14 cellular contexts compared by ENCODE assay signal in the genomic region with DNA sequence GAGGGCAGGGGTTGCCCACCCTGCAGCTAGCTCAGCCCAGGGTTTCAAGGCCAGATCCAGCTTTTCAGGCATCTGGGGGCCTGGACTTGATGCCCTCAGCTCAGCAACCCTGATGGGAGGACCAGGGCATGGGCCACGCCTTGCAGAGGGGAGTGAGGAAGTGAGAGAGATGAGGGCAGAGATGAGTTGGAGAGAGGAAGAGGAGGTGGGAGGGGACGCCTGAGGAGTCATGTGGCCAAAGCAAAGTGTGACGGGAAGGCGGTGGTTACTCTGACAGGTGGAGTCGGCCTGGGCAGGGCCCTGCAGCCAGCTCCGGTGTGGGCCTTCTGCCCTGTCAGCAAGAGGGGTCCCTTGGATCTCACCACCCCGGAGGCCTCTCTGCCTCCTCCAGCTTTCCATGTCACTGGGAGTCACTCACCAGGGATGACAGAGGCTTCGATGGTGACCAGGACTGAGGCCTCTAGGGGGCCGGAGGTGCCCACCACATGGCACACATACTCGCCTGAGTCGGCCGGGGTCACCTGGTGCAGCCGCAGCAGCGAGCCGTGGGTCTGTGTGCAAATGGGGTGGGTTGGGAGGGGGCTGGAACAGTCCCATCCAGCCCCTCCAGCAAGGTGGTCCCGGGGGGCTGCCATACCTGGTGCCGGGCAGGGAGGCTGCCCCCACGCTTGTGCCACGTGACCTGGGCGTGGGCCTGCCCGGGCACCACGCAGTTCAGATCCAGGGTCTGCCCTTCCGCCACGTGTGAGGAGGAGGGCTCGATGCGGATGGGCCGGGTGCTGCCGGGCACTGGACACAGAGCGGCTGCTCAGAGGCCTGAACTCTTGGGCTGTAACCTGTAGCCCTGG. TPM values are rescaled to one million over a fixed set of nuclear protein-coding genes. Genes with fewer than 3 reads are reported as not detected.
DNase-seq lines count a peak whose midpoint lies in the region; ATAC-seq and TF ChIP-seq lines count a peak whose summit lies in the region.
"Had no signal": no experiment of that assay in that cellular context is flagged by ENCODE, and none has a peak within 500 bp of the region (broad histone marks: within the 10 kb centered on the region; RNA-seq: fewer than 3 reads in every experiment).

No MANE protein-coding gene starts in this region.

- no peaks in the 10 kb centered on the region for H3K27me3 Mint-ChIP-seq in activated CD4-positive, alpha-beta T cell treated with anti-CD3 and anti-CD28 coated beads, Interleukin-2, amount 10 ng/mL, durations not matched to agents 7 days and 5 days
- no peaks in the 10 kb centered on the region for H3K27me3 Mint-ChIP-seq in naive thymus-derived CD4-positive, alpha-beta T cell

- TF ChIP-seq CTCF in OCI-LY7 (conservative IDR thresholded peaks at IDR 0.05; ENCODE audit: low read length): no peak

- H3K4me2 ChIP-seq in OCI-LY7 (ENCODE audit: low read length): no peak overlapping the region

- DNase-seq in activated CD4-positive, alpha-beta T cell treated with anti-CD3 and anti-CD28 coated beads, Interleukin-2, amount 10 ng/mL, durations not matched to agents 7 days and 5 days: no peak
- DNase-seq in activated CD4-positive, alpha-beta T cell treated with anti-CD3 and anti-CD28 coated beads for 48 hours: no peak
- DNase-seq in OCI-LY7 (ENCODE audit: low spot score) (peak; percentile 63), ecto neural progenitor cell (ENCODE audit: low spot score) (no peak), GOT3 (lab: John Stamatoyannopoulos, UW) (no peak)
- no peak for DNase-seq in naive thymus-derived CD4-positive, alpha-beta T cell
- DNase-seq in stimulated activated naive CD8-positive, alpha-beta T cell treated with anti-CD3 and anti-CD28 coated beads, Interleukin-15, Interleukin-2, amounts not matched to agents 100 U/mL and 50 U/mL, for 24 hours: no peak
- DNase-seq: NCI-H1436; NK-92 treated with Interleukin-12 subunit alpha and Interleukin-12 subunit beta, amount 100 ng/mL, for 24 hours; stimulated activated CD4-positive, alpha-beta T cell treated with anti-CD3 and anti-CD28 coated beads, Interleukin-2, amount 100 ng/mL, for 24 hours had no signal

- intact Hi-C loops in OCI-LY7 (cut with micrococcal nuclease; ENCODE audit: unreplicated experiment): no loop called here
- intact Hi-C loops in naive thymus-derived CD4-positive, alpha-beta T cell (cut with micrococcal nuclease): no loop called here

- no peak overlapping the region for H3K27ac ChIP-seq in OCI-LY7 (ENCODE audit: low read depth, low read length, poor library complexity, severe bottlenecking)
- H3K27ac ChIP-seq in naive thymus-derived CD4-positive, alpha-beta T cell (ENCODE audit: low read depth, low read length): no peak overlapping the region
- H3K27ac ChIP-seq: parathyroid adenoma had no signal

- POLR2A ChIA-PET in activated CD4-positive, alpha-beta T cell treated with anti-CD3 and anti-CD28 coated beads, Interleukin-2, amount 10 ng/mL, durations not matched to agents 7 days and 5 days (lab: Charles Lee): no interaction called here
- POLR2A ChIA-PET in OCI-LY7 (lab: Charles Lee): no interaction called here
- POLR2A ChIA-PET in naive thymus-derived CD4-positive, alpha-beta T cell (lab: Charles Lee): no interaction called here

- 0 out of 2 replicates have a peak overlapping the region, but pooled peaks have one; percentile 13 for H2AFZ ChIP-seq in OCI-LY7 (ENCODE audit: low read length)
- H2AFZ ChIP-seq: parathyroid adenoma had no signal

- H3K36me3 ChIP-seq in OCI-LY7 (ENCODE audit: insufficient read depth, low read length): no peaks in the 10 kb centered on the region
- no peaks in the 10 kb centered on the region for H3K36me3 ChIP-seq in naive thymus-derived CD4-positive, alpha-beta T cell (ENCODE audit: control insufficient read depth in 2 of 3, insufficient read depth in 3 of 3, low read length in 3 of 3)

- CTCF ChIA-PET in activated CD4-positive, alpha-beta T cell treated with anti-CD3 and anti-CD28 coated beads, Interleukin-2, amount 10 ng/mL, durations not matched to agents 7 days and 5 days (lab: Charles Lee): no interaction called here
- CTCF ChIA-PET in OCI-LY7 (lab: Charles Lee; ENCODE audit: unreplicated experiment): no interaction called here
- CTCF ChIA-PET in naive thymus-derived CD4-positive, alpha-beta T cell (lab: Charles Lee): no interaction called here

- no peaks in the 10 kb centered on the region for H3K9me3 Mint-ChIP-seq in activated CD4-positive, alpha-beta T cell treated with anti-CD3 and anti-CD28 coated beads, Interleukin-2, amount 10 ng/mL, durations not matched to agents 7 days and 5 days
- H3K9me3 Mint-ChIP-seq in naive thymus-derived CD4-positive, alpha-beta T cell: no peaks in the 10 kb centered on the region

- H4K20me1 ChIP-seq in OCI-LY7 (ENCODE audit: insufficient read depth, low read length): no peaks in the 10 kb centered on the region

- H3K4me1 Mint-ChIP-seq in activated CD4-positive, alpha-beta T cell treated with anti-CD3 and anti-CD28 coated beads, Interleukin-2, amount 10 ng/mL, durations not matched to agents 7 days and 5 days: peaks cover 6% of the 10 kb centered on the region
- H3K4me1 Mint-ChIP-seq in naive thymus-derived CD4-positive, alpha-beta T cell: peaks cover 0 to 6% (median 0%) of the 10 kb centered on the region in 7 donors

- no peaks in the 10 kb centered on the region for H3K79me2 ChIP-seq in OCI-LY7 (ENCODE audit: insufficient read depth, low read depth, low read length)
- H3K79me2 ChIP-seq: parathyroid adenoma had no signal

- no peaks in the 10 kb centered on the region for H3K27me3 ChIP-seq in naive thymus-derived CD4-positive, alpha-beta T cell (ENCODE audit: control insufficient read depth in 2 of 2, insufficient read depth in 2 of 2, low read length in 2 of 2)

- peak; percentile 74 for ATAC-seq in GM21786 (IDR thresholded peaks at IDR 0.05; ENCODE audit: unreplicated experiment)
- ATAC-seq in naive thymus-derived CD4-positive, alpha-beta T cell: peak; percentile 49
- ATAC-seq in stimulated activated naive CD8-positive, alpha-beta T cell treated with anti-CD3 and anti-CD28 coated beads, Interleukin-15, Interleukin-2, amounts not matched to agents 100 U/mL and 50 U/mL, for 24 hours: no peak

- H3K9me3 ChIP-seq in OCI-LY7 (ENCODE audit: low read length): no peaks in the 10 kb centered on the region
- no peaks in the 10 kb centered on the region for H3K9me3 ChIP-seq in naive thymus-derived CD4-positive, alpha-beta T cell (ENCODE audit: control insufficient read depth in 2 of 3, low read length in 3 of 3)

- H3K4me1 ChIP-seq in OCI-LY7 (ENCODE audit: insufficient read depth, low read length, poor library complexity, severe bottlenecking): peaks cover 10% of the 10 kb centered on the region
- H3K4me1 ChIP-seq in naive thymus-derived CD4-positive, alpha-beta T cell (ENCODE audit: control insufficient read depth in 2 of 2, insufficient read depth in 2 of 2, low read length in 2 of 2): no peaks in the 10 kb centered on the region
- H3K4me1 ChIP-seq: parathyroid adenoma had no signal

- H3K9me2 ChIP-seq in OCI-LY7 (ENCODE audit: insufficient read depth, low read length): no peaks in the 10 kb centered on the region

- H3K27ac Mint-ChIP-seq in activated CD4-positive, alpha-beta T cell treated with anti-CD3 and anti-CD28 coated beads, Interleukin-2, amount 10 ng/mL, durations not matched to agents 7 days and 5 days: peak overlapping the region; percentile 13
- peak overlapping the region in 1 of 9 donors; percentile 32 for H3K27ac Mint-ChIP-seq in naive thymus-derived CD4-positive, alpha-beta T cell

- no peaks in the 10 kb centered on the region for H3K36me3 Mint-ChIP-seq in activated CD4-positive, alpha-beta T cell treated with anti-CD3 and anti-CD28 coated beads, Interleukin-2, amount 10 ng/mL, durations not matched to agents 7 days and 5 days (ENCODE audit: low read depth)
- peaks cover 0 to 4% (median 0%) of the 10 kb centered on the region in 5 donors for H3K36me3 Mint-ChIP-seq in naive thymus-derived CD4-positive, alpha-beta T cell

- H3K4me3 ChIP-seq in OCI-LY7 (ENCODE audit: low read depth, low read length, poor library complexity, severe bottlenecking): no peak overlapping the region
- H3K4me3 ChIP-seq in naive thymus-derived CD4-positive, alpha-beta T cell (ENCODE audit: low read length): no peak overlapping the region
- H3K4me3 ChIP-seq: lung had no signal

- no TSS peak for BruUV-seq in OCI-LY7 (replicated peaks; lab: Mats Ljungman, UMichigan)

- H3K4me3 Mint-ChIP-seq in activated CD4-positive, alpha-beta T cell treated with anti-CD3 and anti-CD28 coated beads, Interleukin-2, amount 10 ng/mL, durations not matched to agents 7 days and 5 days: no peak overlapping the region
- no peak overlapping the region for H3K4me3 Mint-ChIP-seq in naive thymus-derived CD4-positive, alpha-beta T cell

RNA-seq across cellular contexts. Expression of gene LDLRAD2, which starts 40.4 kb away (rescaled TPM):
- not detected for total RNA-seq in activated CD4-positive, alpha-beta T cell treated with anti-CD3 and anti-CD28 coated beads, Interleukin-2, amount 10 ng/mL, durations not matched to agents 7 days and 5 days
- not detected in 2 replicates for total RNA-seq in OCI-LY7 (2014; rRNA removed; shearing (Covaris generic))
- total RNA-seq in OCI-LY7 (2022): not detected in 2 replicates
- under 1 TPM in 2 of 5 experiments, not detected in 3; 0.66 to 0.86 TPM for total RNA-seq in naive thymus-derived CD4-positive, alpha-beta T cell
- not detected for polyA plus RNA-seq in naive thymus-derived CD4-positive, alpha-beta T cell
- total RNA-seq: A172 had no signal
